12 cellular contexts compared by ENCODE assay signal in genomic region chr2:200479617-200480292, GRCh38. TPM values are rescaled to one million over a fixed set of nuclear protein-coding genes. Genes with fewer than 3 reads are reported as not detected.
A peak's percentile ranks its signal among the peaks of the same experiment; 100 is the strongest.
DNase-seq lines count a peak whose midpoint lies in the region; ATAC-seq and TF ChIP-seq lines count a peak whose summit lies in the region.
"Had no signal": no experiment of that assay in that cellular context is flagged by ENCODE, and none has a peak within 500 bp of the region (broad histone marks: within the 10 kb centered on the region; RNA-seq: fewer than 3 reads in every experiment).

No MANE protein-coding gene starts in this region.

- no peak overlapping the region for H3K4me3 Mint-ChIP-seq in T-helper 1 cell treated with Interleukin-12 subunit alpha and Interleukin-12 subunit beta and Interleukin-4 antibody, amounts not matched to agents 30 μg/mL and 1 μg/mL, for 36 hours
- H3K4me3 Mint-ChIP-seq: H9 had no signal

- DNase-seq in GM04503 (ENCODE audit: low read depth): peak; percentile 58
- peak; percentile 87 for DNase-seq in fibroblast of mammary gland (ENCODE audit: low read depth)
- no peak for DNase-seq in sciatic nerve (ENCODE audit: low spot score)
- DNase-seq in NCI-H1092 (lab: John Stamatoyannopoulos, UW): no peak
- no peak for DNase-seq in occipital lobe (lab: John Stamatoyannopoulos, UW)
- no peak for DNase-seq in OCI-M2 (lab: John Stamatoyannopoulos, UW; ENCODE audit: unreplicated experiment)
- DNase-seq: DMS79 treated with DMSO at 0.1 percent for 48 hours, H9 had no signal

- no peaks in the 10 kb centered on the region for H3K9me3 Mint-ChIP-seq in T-helper 1 cell treated with Interleukin-12 subunit alpha and Interleukin-12 subunit beta and Interleukin-4 antibody, amounts not matched to agents 30 μg/mL and 1 μg/mL, for 36 hours
- H3K9me3 Mint-ChIP-seq: activated naive CD4-positive, alpha-beta T cell treated with anti-CD3 and anti-CD28 coated beads, Interleukin-2, amount 50 U/mL, for 72 hours; H9 had no signal

- H3K27me3 Mint-ChIP-seq in T-helper 1 cell treated with Interleukin-12 subunit alpha and Interleukin-12 subunit beta and Interleukin-4 antibody, amounts not matched to agents 30 μg/mL and 1 μg/mL, for 36 hours (ENCODE audit: low read depth): no peaks in the 10 kb centered on the region

- peaks cover 9% of the 10 kb centered on the region for H3K4me1 Mint-ChIP-seq in T-helper 1 cell treated with Interleukin-12 subunit alpha and Interleukin-12 subunit beta and Interleukin-4 antibody, amounts not matched to agents 30 μg/mL and 1 μg/mL, for 36 hours (ENCODE audit: low read depth)

- ATAC-seq in sciatic nerve: peak; percentile 80
- ATAC-seq in HG03196 (IDR thresholded peaks at IDR 0.05; ENCODE audit: unreplicated experiment): no peak

- peaks cover 12% of the 10 kb centered on the region for H3K36me3 Mint-ChIP-seq in T-helper 1 cell treated with Interleukin-12 subunit alpha and Interleukin-12 subunit beta and Interleukin-4 antibody, amounts not matched to agents 30 μg/mL and 1 μg/mL, for 36 hours (ENCODE audit: low read depth)
- H3K36me3 Mint-ChIP-seq: activated naive CD4-positive, alpha-beta T cell treated with anti-CD3 and anti-CD28 coated beads, Interleukin-2, amount 50 U/mL, for 72 hours had no signal

- no peak overlapping the region for H3K4me3 ChIP-seq in fibroblast of mammary gland (ENCODE audit: control insufficient read depth, low read depth, low read length)
- H3K4me3 ChIP-seq: skin epidermis had no signal

- no peak for TF ChIP-seq CTCF in fibroblast of mammary gland (conservative IDR thresholded peaks at IDR 0.05; ENCODE audit: control insufficient read depth, insufficient read depth, low read depth, low read length)

- H3K27ac Mint-ChIP-seq in T-helper 1 cell treated with Interleukin-12 subunit alpha and Interleukin-12 subunit beta and Interleukin-4 antibody, amounts not matched to agents 30 μg/mL and 1 μg/mL, for 36 hours: peak overlapping the region; percentile 1
- H3K27ac Mint-ChIP-seq: activated naive CD4-positive, alpha-beta T cell treated with anti-CD3 and anti-CD28 coated beads, Interleukin-2, amount 50 U/mL, for 72 hours had no signal

- intact Hi-C loops in sciatic nerve (cut with DNase I): loop anchor here (5.0 kb wide), 1 partner anchor 497 kb away; no protein-coding TSS in a partner anchor

RNA-seq across cellular contexts. Expression of gene KCTD18, which starts 30.1 kb away (rescaled TPM):
- total RNA-seq in sciatic nerve (13.0 TPM), occipital lobe (10.0 TPM)

RNA-seq across cellular contexts. Expression of gene SGO2, which starts 46.3 kb away (rescaled TPM):
- 2.6 TPM for total RNA-seq in sciatic nerve
- total RNA-seq in occipital lobe: 4.8 TPM

Comparison
In these comparisons a context has a peak if more than half of its experiments do, and no peak if none do; other contexts are left out.
1. DNase-seq: peak in GM04503 (single experiment) and fibroblast of mammary gland (single experiment); none in sciatic nerve (single experiment), NCI-H1092 (single experiment), occipital lobe (single experiment) and OCI-M2 (single experiment).